In the genomic region with DNA sequence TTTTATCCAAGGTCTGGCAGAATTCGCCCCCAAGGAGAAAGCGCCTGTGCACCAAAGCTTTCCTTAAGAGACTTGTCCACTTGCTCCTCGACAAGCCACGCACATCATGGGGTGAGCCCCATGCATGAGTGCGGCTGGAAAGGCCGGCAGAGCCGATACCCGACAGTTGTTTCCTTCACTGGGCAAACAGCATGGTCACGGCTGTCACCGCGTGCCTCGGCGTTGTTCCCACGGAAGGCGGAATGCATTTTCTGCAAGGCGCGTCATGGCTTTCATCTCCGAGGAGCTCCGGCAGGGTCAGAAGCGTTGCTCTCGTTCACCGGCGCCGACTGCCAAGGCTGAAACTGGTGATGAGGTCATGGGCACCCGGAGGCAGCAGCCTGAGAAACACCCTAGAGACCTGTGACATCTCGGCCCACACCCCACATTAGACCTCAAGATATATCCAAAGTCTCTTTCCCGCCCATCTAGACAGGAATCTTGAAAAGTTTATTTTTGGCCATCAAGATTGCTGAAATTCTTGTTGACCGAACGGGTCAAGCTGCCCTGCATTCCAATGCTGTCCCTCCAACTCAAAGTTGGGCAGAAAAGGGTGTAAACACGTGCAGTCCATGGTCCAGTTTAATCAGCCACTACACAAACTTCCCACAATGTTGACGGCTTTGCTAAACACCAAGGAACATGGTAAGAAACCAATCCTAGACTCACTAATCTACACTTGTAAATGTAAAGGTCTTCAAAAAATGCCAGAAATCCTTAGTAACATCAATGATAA, we compare ENCODE assay signal across 7 cellular contexts. TPM values are rescaled to one million over a fixed set of nuclear protein-coding genes. Genes with fewer than 3 reads are reported as not detected.
DNase-seq lines count a peak whose midpoint lies in the region; ATAC-seq, FAIRE-seq and TF ChIP-seq lines count a peak whose summit lies in the region.

No MANE protein-coding gene starts in this region.

- intact Hi-C loops in kidney (cut with DNase I): no loop called here

- H3K4me1 ChIP-seq in kidney (ENCODE audit: control insufficient read depth in 1 of 2, insufficient read depth in 1 of 2, low read depth in 1 of 2, low read length in 2 of 2) (peaks cover 3 to 6% of the 10 kb centered on the region in 2 donors), small intestine (ENCODE audit: control insufficient read depth in 2 of 2, insufficient read depth in 1 of 2, low read depth in 1 of 2, low read length in 1 of 2) (no peaks in the 10 kb centered on the region)

- FAIRE-seq in kidney (lab: Jason Lieb, UNC): no peak
- FAIRE-seq in small intestine (lab: Jason Lieb, UNC): no peak

- H3K36me3 ChIP-seq in kidney (ENCODE audit: control insufficient read depth in 1 of 2, insufficient read depth in 2 of 2, low read length in 2 of 2): no peaks in the 10 kb centered on the region
- no peaks in the 10 kb centered on the region for H3K36me3 ChIP-seq in small intestine (ENCODE audit: control insufficient read depth in 2 of 2, insufficient read depth in 2 of 2, low read length in 2 of 2)

- H3K27me3 ChIP-seq in small intestine (ENCODE audit: control insufficient read depth in 2 of 2, insufficient read depth in 2 of 2, low read length in 2 of 2): peaks cover 0 to 3% of the 10 kb centered on the region in 2 donors

- H3K9me3 ChIP-seq in kidney (ENCODE audit: control insufficient read depth in 1 of 2, low read length in 2 of 2): no peaks in the 10 kb centered on the region
- no peaks in the 10 kb centered on the region for H3K9me3 ChIP-seq in small intestine (ENCODE audit: control insufficient read depth, low read depth)

- H3K4me3 ChIP-seq in kidney (ENCODE audit: low read length in 2 of 2): peak overlapping the region; percentile 72 to 92
- peak overlapping the region; percentile 85 to 94 for H3K4me3 ChIP-seq in small intestine (ENCODE audit: low read depth in 1 of 2, low read length in 2 of 2)

- DNase-seq in GM03348 (ENCODE audit: low spot score): peak; percentile 72
- peak; percentile 24 for DNase-seq in NCI-H510A (lab: John Stamatoyannopoulos, UW)
- peak in 49 of 61 donors; percentile 20 to 85 (median 64) for DNase-seq in caudate nucleus (lab: John Stamatoyannopoulos, UW)
- DNase-seq in kidney: peak; percentile 92
- DNase-seq in small intestine: peak; percentile 66
- DNase-seq in activated CD4-positive, CD25-positive, alpha-beta regulatory T cell treated with anti-CD3 and anti-CD28 coated beads, Interleukin-2, amount 50 U/mL, for 72 hours: no peak

- no peak for TF ChIP-seq CTCF in kidney (IDR thresholded peaks at IDR 0.05; ENCODE audit: borderline replicate concordance, extremely low read depth, insufficient read depth)

- ATAC-seq in GM18907 (IDR thresholded peaks at IDR 0.05; ENCODE audit: unreplicated experiment): no peak

- H3K9ac ChIP-seq in kidney (ENCODE audit: low read length in 2 of 2): peak overlapping the region; percentile 29 to 51

- H3K27ac ChIP-seq in caudate nucleus (ENCODE audit: low read depth, low read length): peak overlapping the region; percentile 94
- peak overlapping the region; percentile 95 to 96 for H3K27ac ChIP-seq in kidney (ENCODE audit: low read depth in 2 of 2, low read length in 2 of 2)
- peak overlapping the region; percentile 63 to 82 for H3K27ac ChIP-seq in small intestine (ENCODE audit: low read depth in 1 of 2, low read length in 1 of 2)

- WGBS in small intestine, 3 donors: 3 to 6% (median 5%) methylated on average over 31 of the region's 31 CpGs

RNA-seq across cellular contexts. Expression of a gene that starts 0.6 kb away (rescaled TPM):
- 121 TPM for total RNA-seq in kidney
- polyA plus RNA-seq in kidney (ENCODE audit: insufficient read depth, low read depth, low replicate concordance): 17.7 TPM
- polyA plus RNA-seq in small intestine: 10 to 100 TPM; 19.5 to 31.1 (median 28.6) TPM
